In genomic region chrX:77160301-77160700, GRCh38 we compare ENCODE assay signal across 11 cellular contexts.
DNase-seq lines count a peak whose midpoint lies in the region; ATAC-seq and TF ChIP-seq lines count a peak whose summit lies in the region.
"Had no signal": no experiment of that assay in that cellular context is flagged by ENCODE, and none has a peak within 500 bp of the region (broad histone marks: within the 10 kb centered on the region; RNA-seq: fewer than 3 reads in every experiment).

No MANE protein-coding gene starts in this region.

- CTCF ChIA-PET in activated CD8-positive, alpha-beta memory T cell treated with anti-CD3 and anti-CD28 coated beads, Interleukin-2, amount 10 ng/mL, durations not matched to agents 7 days and 5 days (lab: Charles Lee): no interaction called here

- no peak for TF ChIP-seq CTCF in epithelial cell of esophagus (IDR thresholded peaks at IDR 0.05; ENCODE audit: insufficient read depth, low read depth, low read length, missing control alignments)

- no peak overlapping the region for H3K4me3 Mint-ChIP-seq in activated CD8-positive, alpha-beta memory T cell treated with anti-CD3 and anti-CD28 coated beads, Interleukin-2, amount 10 ng/mL, durations not matched to agents 7 days and 5 days
- H3K4me3 Mint-ChIP-seq: activated naive CD8-positive, alpha-beta T cell; CD4-positive, alpha-beta T cell had no signal

- in situ Hi-C loops in SK-MEL-5 (cut with HindIII; ENCODE audit: low pct_unique_long_range_greater_than_20kb, low sequenced_read_pairs): no loop called here

- H3K9me3 Mint-ChIP-seq in activated CD8-positive, alpha-beta memory T cell treated with anti-CD3 and anti-CD28 coated beads, Interleukin-2, amount 10 ng/mL, durations not matched to agents 7 days and 5 days (ENCODE audit: low read depth): peaks cover 3% of the 10 kb centered on the region

- no peaks in the 10 kb centered on the region for H3K27me3 Mint-ChIP-seq in activated CD8-positive, alpha-beta memory T cell treated with anti-CD3 and anti-CD28 coated beads, Interleukin-2, amount 10 ng/mL, durations not matched to agents 7 days and 5 days
- H3K27me3 Mint-ChIP-seq: activated naive CD8-positive, alpha-beta T cell; CD4-positive, alpha-beta T cell had no signal

- H3K36me3 Mint-ChIP-seq in activated CD8-positive, alpha-beta memory T cell treated with anti-CD3 and anti-CD28 coated beads, Interleukin-2, amount 10 ng/mL, durations not matched to agents 7 days and 5 days: no peaks in the 10 kb centered on the region
- H3K36me3 Mint-ChIP-seq: activated naive CD8-positive, alpha-beta T cell had no signal

- H3K27ac Mint-ChIP-seq in activated CD8-positive, alpha-beta memory T cell treated with anti-CD3 and anti-CD28 coated beads, Interleukin-2, amount 10 ng/mL, durations not matched to agents 7 days and 5 days: no peak overlapping the region
- H3K27ac Mint-ChIP-seq: activated naive CD8-positive, alpha-beta T cell; CD4-positive, alpha-beta T cell had no signal

- peak; percentile 56 for DNase-seq in activated CD8-positive, alpha-beta memory T cell treated with anti-CD3 and anti-CD28 coated beads for 24 hours
- DNase-seq in activated CD8-positive, alpha-beta memory T cell treated with anti-CD3 and anti-CD28 coated beads, Interleukin-2, amount 10 ng/mL, durations not matched to agents 7 days and 5 days: no peak
- DNase-seq in SK-MEL-5 (ENCODE audit: low read depth, low spot score) (peak; percentile 41), epithelial cell of esophagus (ENCODE audit: low read depth) (peak; percentile 0), DMS153 treated with DMSO at 0.1 percent for 48 hours (lab: John Stamatoyannopoulos, UW; ENCODE audit: unreplicated experiment) (no peak)
- peak; percentile 6 for DNase-seq in stimulated activated naive CD8-positive, alpha-beta T cell treated with anti-CD3 and anti-CD28 coated beads, Interleukin-15, Interleukin-2, amounts not matched to agents 100 U/mL and 50 U/mL, for 24 hours

- no peak for ATAC-seq in activated CD8-positive, alpha-beta memory T cell treated with anti-CD3 and anti-CD28 coated beads, Interleukin-2, amount 10 ng/mL, durations not matched to agents 7 days and 5 days
- no peak for ATAC-seq in stimulated activated naive CD8-positive, alpha-beta T cell treated with anti-CD3 and anti-CD28 coated beads, Interleukin-15, Interleukin-2, amounts not matched to agents 100 U/mL and 50 U/mL, for 24 hours
- ATAC-seq in GM19455 (IDR thresholded peaks at IDR 0.05; ENCODE audit: unreplicated experiment) (no peak), HG03571 (IDR thresholded peaks at IDR 0.05; ENCODE audit: unreplicated experiment) (no peak)
- ATAC-seq: heart right ventricle had no signal

- no peaks in the 10 kb centered on the region for H3K4me1 Mint-ChIP-seq in activated CD8-positive, alpha-beta memory T cell treated with anti-CD3 and anti-CD28 coated beads, Interleukin-2, amount 10 ng/mL, durations not matched to agents 7 days and 5 days

- no peak overlapping the region for H3K4me3 ChIP-seq in epithelial cell of esophagus (ENCODE audit: low read length)
- H3K4me3 ChIP-seq: heart right ventricle had no signal

Comparison
In these comparisons a context has a peak if more than half of its experiments do, and no peak if none do; other contexts are left out.
1. DNase-seq: peak in activated CD8-positive, alpha-beta memory T cell treated with anti-CD3 and anti-CD28 coated beads for 24 hours (single experiment), SK-MEL-5 (single experiment), epithelial cell of esophagus (single experiment) and stimulated activated naive CD8-positive, alpha-beta T cell treated with anti-CD3 and anti-CD28 coated beads, Interleukin-15, Interleukin-2, amounts not matched to agents 100 U/mL and 50 U/mL, for 24 hours (single experiment); none in activated CD8-positive, alpha-beta memory T cell treated with anti-CD3 and anti-CD28 coated beads, Interleukin-2, amount 10 ng/mL, durations not matched to agents 7 days and 5 days (single experiment) and DMS153 treated with DMSO at 0.1 percent for 48 hours (single experiment).